In genomic region chr14:35808658-35809563, GRCh38 we compare ENCODE assay signal across 1 cellular context.
TF ChIP-seq lines count a peak whose summit lies in the region.

Gene RALGAPA1 (minus strand): TSS chr14:35809295. CDS start chr14:35808835, 460 bp downstream.

TF ChIP-seq in HepG2, 621 proteins besides CTCF, POLR2A, EP300 and RAD21 (continued from another document and continues in another):
- peak; percentile 89; the same call in 1 of the 2 replicates for TF ChIP-seq ZNF572 (CRISPR knock-in tag; IDR thresholded peaks at IDR 0.05)
- TF ChIP-seq POLR2AphosphoS5 (IDR thresholded peaks at IDR 0.05; ENCODE audit: low read depth, low read length), result peak; percentile 95
- TF ChIP-seq SRF (IDR thresholded peaks at IDR 0.05; ENCODE audit: low read depth, low read length), result peak; percentile 32; the same call in 1 of the 2 replicates
- peak; percentile 89 for TF ChIP-seq GFI1 (CRISPR knock-in tag; IDR thresholded peaks at IDR 0.05; ENCODE audit: borderline replicate concordance)
- TF ChIP-seq ZNF784 (CRISPR knock-in tag; IDR thresholded peaks at IDR 0.05; ENCODE audit: borderline replicate concordance), result peak; percentile 96
- TF ChIP-seq ZNF616 (CRISPR knock-in tag; IDR thresholded peaks at IDR 0.05; ENCODE audit: low read depth), result peak; percentile 72; the same call in 1 of the 2 replicates
- peak; percentile 83; the same call in 1 of the 2 replicates for TF ChIP-seq THAP9 (CRISPR knock-in tag; IDR thresholded peaks at IDR 0.05; ENCODE audit: borderline replicate concordance)
- peak; percentile 87 for TF ChIP-seq ZNF580 (CRISPR knock-in tag; IDR thresholded peaks at IDR 0.05; ENCODE audit: borderline replicate concordance, low read depth)
- TF ChIP-seq STAG1 (CRISPR knock-in tag; IDR thresholded peaks at IDR 0.05), result peak; percentile 58
- TF ChIP-seq TFE3 (CRISPR knock-in tag; IDR thresholded peaks at IDR 0.05), result peak; percentile 63
- peak; percentile 98 for TF ChIP-seq POGK (CRISPR knock-in tag; conservative IDR thresholded peaks at IDR 0.05)
- peak; percentile 88 for TF ChIP-seq ZNF30 (CRISPR knock-in tag; IDR thresholded peaks at IDR 0.05)
- peak; percentile 88 for TF ChIP-seq MEIS2 (CRISPR knock-in tag; IDR thresholded peaks at IDR 0.05)
- TF ChIP-seq PITX1 (CRISPR knock-in tag; IDR thresholded peaks at IDR 0.05), result peak; percentile 76
- TF ChIP-seq ZNF253 (CRISPR knock-in tag; IDR thresholded peaks at IDR 0.05; ENCODE audit: borderline replicate concordance), result 0 out of 2 replicates have a peak, but pooled peaks have one; percentile 22
- peak; percentile 92; the same call in 1 of the 2 replicates for TF ChIP-seq ETS1 (CRISPR knock-in tag; IDR thresholded peaks at IDR 0.05)
- peak; percentile 64; the same call in 1 of the 2 replicates for TF ChIP-seq SNAI1 (CRISPR knock-in tag; IDR thresholded peaks at IDR 0.05; ENCODE audit: borderline replicate concordance)
- TF ChIP-seq JUN (CRISPR knock-in tag; IDR thresholded peaks at IDR 0.05), result peak; percentile 86; the same call in 1 of the 2 replicates
- peak; percentile 92; the same call in 1 of the 2 replicates for TF ChIP-seq ZBTB39 (CRISPR knock-in tag; IDR thresholded peaks at IDR 0.05)
- peak; percentile 16; the same call in 1 of the 2 replicates for TF ChIP-seq SP5 (CRISPR knock-in tag; IDR thresholded peaks at IDR 0.05; ENCODE audit: borderline replicate concordance, low read depth)
- peak; percentile 74; the same call in 1 of the 2 replicates for TF ChIP-seq ZNF510 (CRISPR knock-in tag; IDR thresholded peaks at IDR 0.05; ENCODE audit: low read depth)
- TF ChIP-seq TAF1 (CRISPR knock-in tag; IDR thresholded peaks at IDR 0.05), result peak; percentile 96
- TF ChIP-seq ZBTB8A (CRISPR knock-in tag; IDR thresholded peaks at IDR 0.05; ENCODE audit: borderline replicate concordance, low read depth), result peak; percentile 87; the same call in 1 of the 2 replicates
- TF ChIP-seq ZNF563 (CRISPR knock-in tag; IDR thresholded peaks at IDR 0.05), result peak; percentile 98
- peak; percentile 81 for TF ChIP-seq NKX3-1 (CRISPR knock-in tag; IDR thresholded peaks at IDR 0.05)
- TF ChIP-seq ZNF776 (CRISPR knock-in tag; IDR thresholded peaks at IDR 0.05), result peak; percentile 70
- TF ChIP-seq U2AF1 (optimal IDR thresholded peaks at IDR 0.05; ENCODE audit: low read depth, low read length), result peak; percentile 78
- TF ChIP-seq ZFX (CRISPR knock-in tag; IDR thresholded peaks at IDR 0.05; ENCODE audit: low read depth), result peak; percentile 99
- TF ChIP-seq ZNF83 (CRISPR knock-in tag; IDR thresholded peaks at IDR 0.05; ENCODE audit: borderline replicate concordance), result peak; percentile 91; the same call in 1 of the 2 replicates
- peak; percentile 98 for TF ChIP-seq ZIK1 (CRISPR knock-in tag; IDR thresholded peaks at IDR 0.05; ENCODE audit: borderline replicate concordance, low read depth)
- 0 out of 2 replicates have a peak, but pooled peaks have one; percentile 32 for TF ChIP-seq RELA (CRISPR knock-in tag; IDR thresholded peaks at IDR 0.05)
- TF ChIP-seq NCOA2 (CRISPR knock-in tag; IDR thresholded peaks at IDR 0.05), result peak; percentile 7; the same call in 1 of the 2 replicates
- peak; percentile 66 for TF ChIP-seq KDM1A (CRISPR knock-in tag; IDR thresholded peaks at IDR 0.05)
- TF ChIP-seq HDAC2 (CRISPR knock-in tag; IDR thresholded peaks at IDR 0.05), result peak; percentile 93
- TF ChIP-seq ZNF34 (CRISPR knock-in tag; IDR thresholded peaks at IDR 0.05; ENCODE audit: borderline replicate concordance), result peak; percentile 90; the same call in 1 of the 2 replicates
- TF ChIP-seq ZZZ3 (CRISPR knock-in tag; IDR thresholded peaks at IDR 0.05; ENCODE audit: borderline replicate concordance), result 0 out of 2 replicates have a peak, but pooled peaks have one; percentile 53
- peak; percentile 95 for TF ChIP-seq BCL3 (CRISPR knock-in tag; IDR thresholded peaks at IDR 0.05)
- peak; percentile 97 for TF ChIP-seq IRF2 (CRISPR knock-in tag; IDR thresholded peaks at IDR 0.05)
- peak; percentile 84 for TF ChIP-seq ZNF333 (CRISPR knock-in tag; IDR thresholded peaks at IDR 0.05; ENCODE audit: borderline replicate concordance)
- TF ChIP-seq ZNF557 (CRISPR knock-in tag; IDR thresholded peaks at IDR 0.05), result peak; percentile 60; the same call in 1 of the 2 replicates
- TF ChIP-seq EHMT2 (IDR thresholded peaks at IDR 0.05; ENCODE audit: borderline replicate concordance, low read depth, low read length), result peak; percentile 65; the same call in 1 of the 2 replicates
- TF ChIP-seq REST (IDR thresholded peaks at IDR 0.05; ENCODE audit: borderline replicate concordance in 1 of 2, low read depth in 1 of 2, low read length in 2 of 2), result peak in 1 of 2 experiments; percentile 72; a peak in 2 of 4 replicates
- peak; percentile 70 for TF ChIP-seq FOXO1 (CRISPR knock-in tag; IDR thresholded peaks at IDR 0.05)
- TF ChIP-seq AKAP8 (CRISPR knock-in tag; IDR thresholded peaks at IDR 0.05), result peak; percentile 88; the same call in 1 of the 2 replicates
- TF ChIP-seq ZNF512 (CRISPR knock-in tag; IDR thresholded peaks at IDR 0.05), result peak; percentile 64; the same call in 1 of the 2 replicates
- TF ChIP-seq ERF (CRISPR knock-in tag; IDR thresholded peaks at IDR 0.05), result peak; percentile 94
